In genomic region chr18:7741640-7742039, GRCh38 we compare ENCODE assay signal across 1 cellular context.
TF ChIP-seq lines count a peak whose summit lies in the region.

No MANE protein-coding gene starts in this region.

TF ChIP-seq in WTC11, 78 proteins besides CTCF, POLR2A, EP300 and RAD21 (continued from another document):
- TF ChIP-seq E2F1 (CRISPR knock-in tag; IDR thresholded peaks at IDR 0.05) = no peak
- no peak for TF ChIP-seq ERG (CRISPR knock-in tag; IDR thresholded peaks at IDR 0.05)
- TF ChIP-seq ZMAT4 (CRISPR knock-in tag; IDR thresholded peaks at IDR 0.05) = no peak
TF ChIP-seq in WTC11: peak in this region for 0.
